ENCODE assay signal across 20 cellular contexts in genomic region chr10:23174974-23175512, GRCh38. TPM values are rescaled to one million over a fixed set of nuclear protein-coding genes. Genes with fewer than 3 reads are reported as not detected.
"Had no signal": no experiment of that assay in that cellular context is flagged by ENCODE, and none has a peak within 500 bp of the region (broad histone marks: within the 10 kb centered on the region; RNA-seq: fewer than 3 reads in every experiment).

No MANE protein-coding gene starts in this region.

- H3K9me3 ChIP-seq: esophagus squamous epithelium, suprapubic skin, thyroid gland, upper lobe of left lung, uterus had no signal

- DNase-seq: esophagus squamous epithelium; foreskin fibroblast; kidney glomerular epithelial cell; mesendoderm; naive B cell; right cardiac atrium; small intestine; stimulated activated CD4-positive, alpha-beta T cell treated with anti-CD3 and anti-CD28 coated beads, Interleukin-12 subunit alpha, Interleukin-12 subunit beta, amount 100 ng/mL, for 4 hours; stimulated activated naive CD4-positive, alpha-beta T cell treated with Interleukin-2 at 50 U/mL for 16 hours; thyroid gland; uterus had no signal

- H3K9me3 Mint-ChIP-seq: dendritic cell treated with granulocyte-macrophage colony-stimulating factor and Interleukin-4, amounts not matched to agents 40 ng/mL and 50 ng/mL, for 4 days had no signal

- H3K4me3 ChIP-seq: esophagus squamous epithelium, gastroesophageal sphincter, suprapubic skin, thyroid gland, upper lobe of left lung, uterus had no signal

- ATAC-seq: gastroesophageal sphincter, right cardiac atrium had no signal

- H3K36me3 Mint-ChIP-seq: naive B cell had no signal

- H3K4me3 Mint-ChIP-seq: dendritic cell treated with granulocyte-macrophage colony-stimulating factor and Interleukin-4, amounts not matched to agents 40 ng/mL and 50 ng/mL, for 4 days; naive B cell; nephron had no signal

- H3K36me3 ChIP-seq: esophagus squamous epithelium, gastroesophageal sphincter, suprapubic skin, thyroid gland, upper lobe of left lung, uterus had no signal

- FAIRE-seq: small intestine had no signal

- H3K27ac Mint-ChIP-seq: dendritic cell treated with granulocyte-macrophage colony-stimulating factor and Interleukin-4, amounts not matched to agents 40 ng/mL and 50 ng/mL, for 4 days; naive B cell; nephron had no signal

- H3K27ac ChIP-seq: esophagus squamous epithelium, gastroesophageal sphincter, suprapubic skin, thyroid gland, upper lobe of left lung, uterus had no signal

RNA-seq across cellular contexts. Expression of gene PTF1A, which starts 17.1 kb away (rescaled TPM):
- total RNA-seq: epithelial cell of proximal tubule, esophagus squamous epithelium, gastroesophageal sphincter, liver, lung microvascular endothelial cell, omental fat pad, right cardiac atrium, suprapubic skin, thyroid gland, upper lobe of left lung had no signal
- polyA plus RNA-seq: liver, right cardiac atrium, small intestine had no signal
